15 cellular contexts compared by ENCODE assay signal in the genomic region with DNA sequence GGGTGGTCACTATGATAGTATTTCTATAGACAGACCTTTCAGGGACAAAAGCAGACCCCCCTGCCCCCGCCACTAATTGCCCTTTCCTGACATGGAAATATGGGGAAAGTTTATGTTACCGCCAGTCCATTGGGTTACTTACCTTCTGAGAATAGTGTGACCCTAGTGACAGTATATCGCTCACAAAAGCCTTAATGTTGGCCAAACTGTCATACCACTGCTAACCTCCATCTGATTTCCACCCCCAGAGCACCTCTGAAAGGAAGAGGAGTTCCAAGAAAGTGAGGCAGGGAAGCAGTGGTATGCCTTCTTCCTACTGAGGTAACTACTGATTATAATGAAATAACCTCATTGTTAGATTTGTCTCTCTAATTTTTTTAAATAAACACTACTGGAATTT.
DNase-seq lines count a peak whose midpoint lies in the region; ATAC-seq and TF ChIP-seq lines count a peak whose summit lies in the region.
"Had no signal": no experiment of that assay in that cellular context is flagged by ENCODE, and none has a peak within 500 bp of the region (broad histone marks: within the 10 kb centered on the region; RNA-seq: fewer than 3 reads in every experiment).

No MANE protein-coding gene starts in this region.

- CTCF ChIA-PET in SK-N-SH (lab: Yijun Ruan, JAX) = no interaction called here

- peaks cover 7% of the 10 kb centered on the region for H3F3A ChIP-seq in SK-N-SH (replicated peaks; ENCODE audit: insufficient read depth)

- TF ChIP-seq EP300 in SK-N-SH (IDR thresholded peaks at IDR 0.05; ENCODE audit: borderline replicate concordance in 1 of 2, low read depth in 1 of 2, low read length in 1 of 2) = no peak

- no peak overlapping the region for H3K27ac ChIP-seq in SK-N-SH (ENCODE audit: low read depth in 2 of 2, low read length in 1 of 2)
- peak overlapping the region; percentile 28 for H3K27ac ChIP-seq in RWPE2 (ENCODE audit: poor library complexity, severe bottlenecking)
- peak overlapping the region; percentile 30 for H3K27ac ChIP-seq in epithelial cell of prostate
- H3K27ac ChIP-seq: 22Rv1, BLaER1 had no signal

- no peaks in the 10 kb centered on the region for H3K27me3 ChIP-seq in SK-N-SH (ENCODE audit: insufficient read depth)
- H3K27me3 ChIP-seq in RWPE2 (ENCODE audit: insufficient read depth, poor library complexity, severe bottlenecking) = no peaks in the 10 kb centered on the region
- H3K27me3 ChIP-seq: BLaER1 had no signal

- no peaks in the 10 kb centered on the region for H3K79me2 ChIP-seq in SK-N-SH (ENCODE audit: insufficient read depth)

- H2AFZ ChIP-seq in SK-N-SH (ENCODE audit: low read depth) = 0 out of 2 replicates have a peak overlapping the region, but pooled peaks have one; percentile 53

- TF ChIP-seq CTCF in SK-N-SH (IDR thresholded peaks at IDR 0.05) = no peak
- no peak for TF ChIP-seq CTCF in RWPE2 (IDR thresholded peaks at IDR 0.05; ENCODE audit: poor library complexity, severe bottlenecking)

- H3K4me3 ChIP-seq in SK-N-SH (ENCODE audit: low read depth in 2 of 2, low read length in 1 of 2) (no peak overlapping the region), RWPE2 (ENCODE audit: severe bottlenecking) (no peak overlapping the region)
- H3K4me3 ChIP-seq: BLaER1 had no signal

- no peak for TF ChIP-seq RAD21 in SK-N-SH (IDR thresholded peaks at IDR 0.05; ENCODE audit: low read length)

- no peaks in the 10 kb centered on the region for H3K36me3 ChIP-seq in SK-N-SH (replicated peaks in 1 of 2; ENCODE audit: control insufficient read depth in 1 of 2, insufficient read depth in 2 of 2, low read length in 1 of 2)
- no peaks in the 10 kb centered on the region for H3K36me3 ChIP-seq in RWPE2 (ENCODE audit: low read depth)
- H3K36me3 ChIP-seq: BLaER1 had no signal

- ATAC-seq in SK-N-SH treated with all-trans-retinoic acid at 6 μM for 48 hours = no peak
- no peak for ATAC-seq in RWPE2 (ENCODE audit: low read depth)
- ATAC-seq in GM21619 (IDR thresholded peaks at IDR 0.05; ENCODE audit: unreplicated experiment) = no peak
- ATAC-seq: HCT116 had no signal

- H3K9me2 ChIP-seq in SK-N-SH = no peaks in the 10 kb centered on the region

- no peak overlapping the region for H3K9ac ChIP-seq in SK-N-SH
- H3K9ac ChIP-seq: BLaER1 had no signal

- H3K4me2 ChIP-seq in SK-N-SH = no peak overlapping the region
- H3K4me2 ChIP-seq: BLaER1 had no signal

- peaks cover 0 to 4% of the 10 kb centered on the region in 2 experiments; a peak in 1 of 4 replicates for H3K4me1 ChIP-seq in SK-N-SH (ENCODE audit: control insufficient read depth in 1 of 2, insufficient read depth in 2 of 2, low read depth in 1 of 2, low read length in 1 of 2)
- H3K4me1 ChIP-seq in RWPE2 (ENCODE audit: insufficient read depth, poor library complexity, severe bottlenecking) = peaks cover 21% of the 10 kb centered on the region
- H3K4me1 ChIP-seq: BLaER1 had no signal

- 76% methylated on average over 3 of the region's 3 CpGs for WGBS in SK-N-SH (ENCODE audit: low lambda C conversion rate)

- POLR2A ChIA-PET in SK-N-SH (lab: Yijun Ruan, JAX) = no interaction called here

- DNase-seq in SK-N-SH (no peak), RWPE2 (ENCODE audit: low spot score) (no peak), epithelial cell of prostate (ENCODE audit: low read depth, low spot score) (no peak), RKO (ENCODE audit: low spot score) (no peak)
- DNase-seq in activated effector memory CD4-positive, alpha-beta T cell treated with Interleukin-2 at 50 U/mL for 16 hours = no peak
- DNase-seq: CD4-positive, alpha-beta memory T cell; DMS153; DMS79; GDM1; HFFc6 had no signal

- no peaks in the 10 kb centered on the region for H3K9me3 ChIP-seq in SK-N-SH
- no peaks in the 10 kb centered on the region for H3K9me3 ChIP-seq in RWPE2 (ENCODE audit: severe bottlenecking)
- H3K9me3 ChIP-seq: BLaER1 had no signal

- no peaks in the 10 kb centered on the region for H4K20me1 ChIP-seq in SK-N-SH (ENCODE audit: insufficient read depth)
- H4K20me1 ChIP-seq: BLaER1 had no signal

TF ChIP-seq in SK-N-SH, 30 proteins besides CTCF, POLR2A, EP300 and RAD21 (continues in another document):
- no peak for TF ChIP-seq TAF1 (IDR thresholded peaks at IDR 0.05; ENCODE audit: borderline replicate concordance, low read depth, low read length)
- no peak for TF ChIP-seq ZBTB33 (IDR thresholded peaks at IDR 0.05; ENCODE audit: borderline replicate concordance, low read depth)
- no peak for TF ChIP-seq GATA2 (CRISPR knock-in tag; IDR thresholded peaks at IDR 0.05)
- no peak for TF ChIP-seq EZH2phosphoT487 (IDR thresholded peaks at IDR 0.05; ENCODE audit: borderline replicate concordance, low read depth)
- TF ChIP-seq NRF1 (IDR thresholded peaks at IDR 0.05; ENCODE audit: low read depth, low read length) = no peak
- no peak for TF ChIP-seq SMC3 (IDR thresholded peaks at IDR 0.05; ENCODE audit: low read depth, low read length)
- TF ChIP-seq RCOR1 (IDR thresholded peaks at IDR 0.05; ENCODE audit: low read length) = no peak
- TF ChIP-seq IRF3 (IDR thresholded peaks at IDR 0.05; ENCODE audit: low read depth, low read length) = no peak
- TF ChIP-seq TEAD4 (IDR thresholded peaks at IDR 0.05; ENCODE audit: borderline replicate concordance, insufficient read depth) = no peak
- TF ChIP-seq POLR2AphosphoS5 (IDR thresholded peaks at IDR 0.05; ENCODE audit: low read depth, low read length) = no peak
- TF ChIP-seq FOXM1 (IDR thresholded peaks at IDR 0.05; ENCODE audit: low read depth) = no peak
- no peak for TF ChIP-seq MXI1 (IDR thresholded peaks at IDR 0.05; ENCODE audit: low read depth, low read length)

TF ChIP-seq in SK-N-SH treated with all-trans-retinoic acid at 6 μM for 48 hours, 23 proteins besides CTCF, POLR2A, EP300 and RAD21:
- no peak for TF ChIP-seq ARNTL (CRISPR knock-in tag; IDR thresholded peaks at IDR 0.05; ENCODE audit: borderline replicate concordance, low read depth)
- TF ChIP-seq, protein P1, sequence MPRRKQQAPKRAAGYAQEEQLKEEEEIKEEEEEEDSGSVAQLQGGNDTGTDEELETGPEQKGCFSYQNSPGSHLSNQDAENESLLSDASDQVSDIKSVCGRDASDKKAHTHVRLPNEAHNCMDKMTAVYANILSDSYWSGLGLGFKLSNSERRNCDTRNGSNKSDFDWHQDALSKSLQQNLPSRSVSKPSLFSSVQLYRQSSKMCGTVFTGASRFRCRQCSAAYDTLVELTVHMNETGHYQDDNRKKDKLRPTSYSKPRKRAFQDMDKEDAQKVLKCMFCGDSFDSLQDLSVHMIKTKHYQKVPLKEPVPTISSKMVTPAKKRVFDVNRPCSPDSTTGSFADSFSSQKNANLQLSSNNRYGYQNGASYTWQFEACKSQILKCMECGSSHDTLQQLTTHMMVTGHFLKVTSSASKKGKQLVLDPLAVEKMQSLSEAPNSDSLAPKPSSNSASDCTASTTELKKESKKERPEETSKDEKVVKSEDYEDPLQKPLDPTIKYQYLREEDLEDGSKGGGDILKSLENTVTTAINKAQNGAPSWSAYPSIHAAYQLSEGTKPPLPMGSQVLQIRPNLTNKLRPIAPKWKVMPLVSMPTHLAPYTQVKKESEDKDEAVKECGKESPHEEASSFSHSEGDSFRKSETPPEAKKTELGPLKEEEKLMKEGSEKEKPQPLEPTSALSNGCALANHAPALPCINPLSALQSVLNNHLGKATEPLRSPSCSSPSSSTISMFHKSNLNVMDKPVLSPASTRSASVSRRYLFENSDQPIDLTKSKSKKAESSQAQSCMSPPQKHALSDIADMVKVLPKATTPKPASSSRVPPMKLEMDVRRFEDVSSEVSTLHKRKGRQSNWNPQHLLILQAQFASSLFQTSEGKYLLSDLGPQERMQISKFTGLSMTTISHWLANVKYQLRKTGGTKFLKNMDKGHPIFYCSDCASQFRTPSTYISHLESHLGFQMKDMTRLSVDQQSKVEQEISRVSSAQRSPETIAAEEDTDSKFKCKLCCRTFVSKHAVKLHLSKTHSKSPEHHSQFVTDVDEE (CRISPR knock-in tag; IDR thresholded peaks at IDR 0.05) = no peak
- no peak for TF ChIP-seq GLIS3 (CRISPR knock-in tag; IDR thresholded peaks at IDR 0.05)
- TF ChIP-seq OSR1 (CRISPR knock-in tag; IDR thresholded peaks at IDR 0.05) = no peak
- no peak for TF ChIP-seq ZNF8 (CRISPR knock-in tag; IDR thresholded peaks at IDR 0.05)
- no peak for TF ChIP-seq ZFP3 (CRISPR knock-in tag; IDR thresholded peaks at IDR 0.05)
- TF ChIP-seq, protein P2, sequence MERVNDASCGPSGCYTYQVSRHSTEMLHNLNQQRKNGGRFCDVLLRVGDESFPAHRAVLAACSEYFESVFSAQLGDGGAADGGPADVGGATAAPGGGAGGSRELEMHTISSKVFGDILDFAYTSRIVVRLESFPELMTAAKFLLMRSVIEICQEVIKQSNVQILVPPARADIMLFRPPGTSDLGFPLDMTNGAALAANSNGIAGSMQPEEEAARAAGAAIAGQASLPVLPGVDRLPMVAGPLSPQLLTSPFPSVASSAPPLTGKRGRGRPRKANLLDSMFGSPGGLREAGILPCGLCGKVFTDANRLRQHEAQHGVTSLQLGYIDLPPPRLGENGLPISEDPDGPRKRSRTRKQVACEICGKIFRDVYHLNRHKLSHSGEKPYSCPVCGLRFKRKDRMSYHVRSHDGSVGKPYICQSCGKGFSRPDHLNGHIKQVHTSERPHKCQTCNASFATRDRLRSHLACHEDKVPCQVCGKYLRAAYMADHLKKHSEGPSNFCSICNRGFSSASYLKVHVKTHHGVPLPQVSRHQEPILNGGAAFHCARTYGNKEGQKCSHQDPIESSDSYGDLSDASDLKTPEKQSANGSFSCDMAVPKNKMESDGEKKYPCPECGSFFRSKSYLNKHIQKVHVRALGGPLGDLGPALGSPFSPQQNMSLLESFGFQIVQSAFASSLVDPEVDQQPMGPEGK (CRISPR knock-in tag; IDR thresholded peaks at IDR 0.05; ENCODE audit: borderline replicate concordance) = no peak

Comparison
In these comparisons a context has a peak if more than half of its experiments do, and no peak if none do; other contexts are left out.
1. H3K27ac ChIP-seq: peak in RWPE2 (single experiment) and epithelial cell of prostate (single experiment); none in SK-N-SH (0 of 2).